ENCODE assay signal across 8 cellular contexts in the genomic region with DNA sequence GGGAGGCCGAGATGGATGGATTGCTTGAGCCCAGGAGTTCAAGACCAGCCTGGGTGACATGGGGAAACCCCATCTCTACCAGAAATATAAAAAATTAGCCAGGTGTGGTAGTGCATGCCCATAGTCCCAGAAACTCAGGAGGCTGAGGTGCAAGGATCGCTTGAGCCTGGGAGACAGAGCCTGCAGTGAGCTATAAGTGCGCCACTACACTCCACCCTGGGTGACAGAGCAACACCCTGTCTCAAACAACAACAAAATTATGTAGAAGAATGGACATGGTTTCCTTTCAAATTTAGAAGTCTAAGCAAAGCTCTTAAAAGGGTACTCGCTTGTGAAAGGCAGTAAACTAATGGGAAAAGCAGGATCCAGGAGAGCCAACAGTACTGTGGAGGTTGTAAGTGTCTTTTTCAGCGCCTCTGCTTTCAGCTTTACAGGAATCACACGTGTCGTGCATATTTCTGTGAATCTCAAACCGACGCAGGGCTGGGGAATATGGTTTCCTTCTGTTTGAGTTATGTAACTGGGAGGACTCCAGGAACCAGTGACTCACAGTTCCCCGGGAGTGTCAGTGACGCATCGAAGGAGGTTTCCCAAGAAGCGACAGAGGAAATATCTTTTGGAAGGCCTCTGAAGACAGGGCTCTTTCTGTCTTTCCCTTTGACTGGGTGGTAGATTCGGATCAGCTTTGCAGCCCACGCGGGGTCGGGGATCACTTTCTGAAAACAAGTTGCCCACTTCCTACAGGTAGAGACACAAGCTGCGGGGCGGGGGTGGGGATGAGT. TPM values are rescaled to one million over a fixed set of nuclear protein-coding genes. Genes with fewer than 3 reads are reported as not detected.
DNase-seq lines count a peak whose midpoint lies in the region; ATAC-seq and TF ChIP-seq lines count a peak whose summit lies in the region.
"Not testable (repeated sequence)": the region's sequence is repeated elsewhere in the genome, so short reads cannot be mapped to it uniquely, and the experiment has no call there.

No MANE protein-coding gene starts in this region.

- RAD21 ChIA-PET in HCT116 (lab: Charles Lee; ENCODE audit: low non-redundant PET in 1 of 2, low total read pairs in 2 of 2, uncharacterized antibody in 2 of 2, unreplicated experiment in 2 of 2), result not testable (repeated sequence)

- TF ChIP-seq POLR2A in HCT116 (IDR thresholded peaks at IDR 0.05; ENCODE audit: borderline replicate concordance, extremely low read depth, insufficient read depth, insufficient read length); breast epithelium (IDR thresholded peaks at IDR 0.05): not testable (repeated sequence)

- peak overlapping the region; percentile 27 for H3K9ac ChIP-seq in HCT116 (ENCODE audit: low read length)

- peak overlapping the region; percentile 29; the same call in 1 of the 2 replicates for H3K27ac ChIP-seq in HCT116 (ENCODE audit: low read depth, low read length)
- not testable (repeated sequence) for H3K27ac ChIP-seq in RWPE2 (ENCODE audit: poor library complexity, severe bottlenecking)
- peak overlapping the region; percentile 69 to 78 for H3K27ac ChIP-seq in breast epithelium

- H3K4me3 ChIP-seq in HCT116 (replicated peaks in 1 of 2; ENCODE audit: low read depth in 1 of 2, low read length in 2 of 2) (peak overlapping the region in 1 of 2 experiments; percentile 13; a peak in 1 of 4 replicates), breast epithelium (peak overlapping the region in 2 of 3 donors; percentile 13 to 28)
- not testable (repeated sequence) for H3K4me3 ChIP-seq in RWPE2 (ENCODE audit: severe bottlenecking)

- not testable (repeated sequence) for H3K27me3 Mint-ChIP-seq in naive thymus-derived CD8-positive, alpha-beta T cell

- H3K36me3 Mint-ChIP-seq in naive thymus-derived CD8-positive, alpha-beta T cell, result not testable (repeated sequence)

- CTCF ChIA-PET in HCT116 (lab: Charles Lee), result not testable (repeated sequence)

- H3K27me3 ChIP-seq in HCT116 (ENCODE audit: insufficient read depth, low read length); RWPE2 (ENCODE audit: insufficient read depth, poor library complexity, severe bottlenecking); breast epithelium: not testable (repeated sequence)

- peak; percentile 84 for DNase-seq in A172 (ENCODE audit: low spot score)
- peak; percentile 62 for DNase-seq in HCT116 (ENCODE audit: low read depth, low spot score)
- DNase-seq in RWPE2 (ENCODE audit: low spot score), result not testable (repeated sequence)
- peak; percentile 68 for DNase-seq in activated CD8-positive, alpha-beta memory T cell treated with anti-CD3 and anti-CD28 coated beads, Interleukin-2, amount 50 U/mL, for 4 hours
- DNase-seq in breast epithelium (ENCODE audit: low spot score in 2 of 2), result peak; percentile 71 to 79
- peak; percentile 62 for DNase-seq in glomerular visceral epithelial cell (ENCODE audit: extremely low spot score)
- DNase-seq in naive thymus-derived CD8-positive, alpha-beta T cell, result peak in 6 of 10 donors; percentile 54 to 76 (median 64)
- peak; percentile 55 for DNase-seq in stimulated activated CD4-positive, alpha-beta T cell treated with anti-CD3 and anti-CD28 coated beads, Interleukin-4, amount 100 ng/mL, for 24 hours

- peak overlapping the region; percentile 45 to 81 (median 72) for H3K4me3 Mint-ChIP-seq in naive thymus-derived CD8-positive, alpha-beta T cell

- H4K20me1 ChIP-seq in HCT116 (ENCODE audit: insufficient read depth), result not testable (repeated sequence)

- H2AFZ ChIP-seq in HCT116 (ENCODE audit: low read depth, low read length, poor library complexity, severe bottlenecking), result peak overlapping the region; percentile 68

- TF ChIP-seq RAD21 in HCT116 (IDR thresholded peaks at IDR 0.05; ENCODE audit: low read depth), result not testable (repeated sequence)

- ATAC-seq in HCT116 (peak; percentile 92), RWPE2 (ENCODE audit: low read depth) (peak; percentile 95)
- ATAC-seq in naive thymus-derived CD8-positive, alpha-beta T cell, result peak; percentile 32 to 33

- not testable (repeated sequence) for H3K9me2 ChIP-seq in HCT116 (ENCODE audit: insufficient read depth)

- TSS peak; percentile 73 for BruUV-seq in HCT116 (replicated peaks; lab: Mats Ljungman, UMichigan)

- H3K27ac Mint-ChIP-seq in naive thymus-derived CD8-positive, alpha-beta T cell, result peak overlapping the region; percentile 95 to 98 (median 96)

- H3K36me3 ChIP-seq in HCT116 (ENCODE audit: control insufficient read depth in 1 of 2, insufficient read depth in 2 of 2, low read length in 2 of 2); RWPE2 (ENCODE audit: low read depth); breast epithelium: not testable (repeated sequence)

- not testable (repeated sequence) for TF ChIP-seq CTCF in HCT116 (IDR thresholded peaks at IDR 0.05 in 2 of 3, conservative IDR thresholded peaks at IDR 0.05 in 1 of 3; ENCODE audit: borderline replicate concordance in 1 of 3, insufficient read depth in 1 of 3, low read depth in 2 of 3, low read length in 2 of 3); RWPE2 (IDR thresholded peaks at IDR 0.05; ENCODE audit: poor library complexity, severe bottlenecking); breast epithelium (IDR thresholded peaks at IDR 0.05)

- H3K9me3 ChIP-seq in HCT116 (ENCODE audit: control insufficient read depth in 1 of 2, insufficient read depth in 1 of 2, low read depth in 1 of 2, low read length in 2 of 2); RWPE2 (ENCODE audit: severe bottlenecking); breast epithelium: not testable (repeated sequence)

- H3K4me1 ChIP-seq in HCT116 (ENCODE audit: control insufficient read depth in 1 of 2, insufficient read depth in 2 of 2, low read length in 2 of 2), result peaks cover 4 to 11% of the 10 kb centered on the region in 2 experiments
- H3K4me1 ChIP-seq in RWPE2 (ENCODE audit: insufficient read depth, poor library complexity, severe bottlenecking); breast epithelium: not testable (repeated sequence)

- not testable (repeated sequence) for H3K79me2 ChIP-seq in HCT116 (ENCODE audit: insufficient read depth, low read length)

- H3K4me2 ChIP-seq in HCT116 (ENCODE audit: low read length), result peak overlapping the region; percentile 70

- peaks cover 18 to 81% (median 70%) of the 10 kb centered on the region in 4 donors for H3K4me1 Mint-ChIP-seq in naive thymus-derived CD8-positive, alpha-beta T cell

- POLR2A ChIA-PET in HCT116 (lab: Charles Lee), result not testable (repeated sequence)
- POLR2A ChIA-PET in naive thymus-derived CD8-positive, alpha-beta T cell (lab: Charles Lee), result interaction anchor here (1.1 to 1.7 kb wide), 3 partner anchors 11 to 29 kb away, joined by 3 to 32 read pairs (median 4); partner anchors contain the start of gene CD8B

- H3K9me3 Mint-ChIP-seq in naive thymus-derived CD8-positive, alpha-beta T cell, result not testable (repeated sequence)

- intact Hi-C loops in HCT116 (cut with micrococcal nuclease); breast epithelium (cut with DNase I; ENCODE audit: low total_unique reads): not testable (repeated sequence)

TF ChIP-seq in HCT116, 20 proteins besides CTCF, POLR2A, EP300 and RAD21:
- peak; percentile 64; the same call in 1 of the 2 replicates for TF ChIP-seq JUND (IDR thresholded peaks at IDR 0.05)
- TF ChIP-seq FOSL1 (IDR thresholded peaks at IDR 0.05; ENCODE audit: low read depth), result peak; percentile 65
- TF ChIP-seq CEBPB (IDR thresholded peaks at IDR 0.05; ENCODE audit: low read depth), result 0 out of 2 replicates have a peak, but pooled peaks have one; percentile 34

RNA-seq across cellular contexts. Expression of gene CD8B, which starts 24.6 kb away (rescaled TPM):
- not detected in 2 replicates for total RNA-seq in A172 (2014; rRNA removed; shearing (Covaris generic))
- total RNA-seq in HCT116 (2021; ENCODE audit: unreplicated experiment), result 0.47 TPM
- polyA plus RNA-seq in HCT116 (2012), result not detected in 2 replicates
- 1 to 10 TPM in 2 of 3 donors, under 1 TPM in 1; 0.64 to 3.6 (median 3.5) TPM for total RNA-seq in breast epithelium
- total RNA-seq in naive thymus-derived CD8-positive, alpha-beta T cell, result 100 to 1,000 TPM; 456 TPM
- polyA plus RNA-seq in naive thymus-derived CD8-positive, alpha-beta T cell, result 1,000 to 10,000 TPM; 2,040 to 2,487 (median 2,320) TPM

RNA-seq across cellular contexts. Expression of gene CD8A, which starts 46.4 kb away (rescaled TPM):
- not detected in 2 replicates for total RNA-seq in A172 (2014; rRNA removed; shearing (Covaris generic))
- total RNA-seq in HCT116 (2021; ENCODE audit: unreplicated experiment) (0.76 TPM), breast epithelium (1 to 10 TPM in 2 of 3 donors, under 1 TPM in 1; 0.96 to 3.2 (median 2.0) TPM)
- polyA plus RNA-seq in HCT116 (2012), result 0.17 and 0.38 TPM in 2 replicates
- 100 to 1,000 TPM; 272 to 273 TPM for total RNA-seq in naive thymus-derived CD8-positive, alpha-beta T cell
- 1,000 to 10,000 TPM in 1 of 3 donors, 100 to 1,000 TPM in 2; 885 to 1,018 (median 934) TPM for polyA plus RNA-seq in naive thymus-derived CD8-positive, alpha-beta T cell

Comparison
In these comparisons a context has a peak if more than half of its experiments do, and no peak if none do; other contexts are left out.
1. ATAC-seq: peak in every context shown above with its lines; median percentile 95 in RWPE2; 92 in HCT116; 32 in naive thymus-derived CD8-positive, alpha-beta T cell.
2. RNA of gene CD8B, which starts 24.6 kb away (total RNA-seq): 456 TPM in naive thymus-derived CD8-positive, alpha-beta T cell; 0.64 to 3.6 TPM in breast epithelium, 0.47 TPM in HCT116 (single experiment) and not detected in A172; every median in the first group is over 10 times any median in the second.
3. RNA of gene CD8A, which starts 46.4 kb away (total RNA-seq): 272 to 273 TPM in naive thymus-derived CD8-positive, alpha-beta T cell; 0.96 to 3.2 TPM in breast epithelium, 0.76 TPM in HCT116 (single experiment) and not detected in A172; every median in the first group is over 10 times any median in the second.